Comparison of ENCODE assay signal across 9 cellular contexts in the genomic region with DNA sequence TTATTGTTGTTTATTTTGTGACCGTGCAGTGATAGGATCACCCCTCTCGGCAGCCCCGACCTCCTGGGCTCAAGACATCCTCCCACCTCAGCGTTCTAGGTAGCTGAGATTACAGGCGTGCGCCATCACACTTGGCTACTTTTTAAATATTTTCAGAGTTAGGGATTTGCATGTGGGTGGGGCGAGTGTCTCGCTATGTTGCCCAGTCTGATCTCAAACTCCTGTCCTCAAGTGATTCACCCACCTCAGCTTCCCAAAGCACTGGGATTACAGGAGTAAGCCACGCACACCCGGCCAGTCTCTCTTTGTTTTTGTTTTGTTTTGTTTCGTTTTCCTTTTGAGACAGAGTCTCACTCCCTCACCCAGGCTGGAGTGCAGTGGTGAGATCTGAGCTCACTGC. TPM values are rescaled to one million over a fixed set of nuclear protein-coding genes. Genes with fewer than 3 reads are reported as not detected.
A peak's percentile ranks its signal among the peaks of the same experiment; 100 is the strongest.
DNase-seq lines count a peak whose midpoint lies in the region; ATAC-seq lines count a peak whose summit lies in the region.
"Had no signal": no experiment of that assay in that cellular context is flagged by ENCODE, and none has a peak within 500 bp of the region (broad histone marks: within the 10 kb centered on the region; RNA-seq: fewer than 3 reads in every experiment).

No MANE protein-coding gene starts in this region.

- CTCF ChIA-PET in activated CD8-positive, alpha-beta memory T cell treated with anti-CD3 and anti-CD28 coated beads, Interleukin-2, amount 10 ng/mL, durations not matched to agents 7 days and 5 days (lab: Charles Lee): interaction anchor here (1.1 to 3.3 kb wide), 5 partner anchors 9 to 111 kb away, joined by 3 to 21 read pairs (median 3); partner anchors contain the start of genes C11orf98, CSKMT and MTA2

- H3K4ac ChIP-seq in trophoblast cell (ENCODE audit: low read depth, low read length): no peak overlapping the region

- H3K79me1 ChIP-seq in trophoblast cell (ENCODE audit: low read length): peaks cover 7% of the 10 kb centered on the region

- no peak overlapping the region for H2BK5ac ChIP-seq in trophoblast cell (ENCODE audit: low read depth, low read length, poor library complexity)

- ATAC-seq in activated CD8-positive, alpha-beta memory T cell treated with anti-CD3 and anti-CD28 coated beads, Interleukin-2, amount 10 ng/mL, durations not matched to agents 7 days and 5 days: no peak
- ATAC-seq in GM19023 (IDR thresholded peaks at IDR 0.05; ENCODE audit: unreplicated experiment): no peak

- no peak overlapping the region for H2BK12ac ChIP-seq in trophoblast cell (ENCODE audit: low read length)

- no peak overlapping the region for H3K27ac ChIP-seq in trophoblast cell (ENCODE audit: low read depth, low read length)

- H4K12ac ChIP-seq in trophoblast cell (ENCODE audit: low read depth, low read length): no peak overlapping the region

- no peaks in the 10 kb centered on the region for H3K27me3 Mint-ChIP-seq in activated CD8-positive, alpha-beta memory T cell treated with anti-CD3 and anti-CD28 coated beads, Interleukin-2, amount 10 ng/mL, durations not matched to agents 7 days and 5 days
- no peaks in the 10 kb centered on the region for H3K27me3 Mint-ChIP-seq in activated T-helper 1 cell treated with anti-CD3 and anti-CD28 coated beads, Interleukin-12 subunit alpha, Interleukin-12 subunit beta, Interleukin-2, Interleukin-4 antibody, amounts not matched to agents 30 ng/mL and 10 ng/mL and 1 ng/mL, durations not matched to agents 14 hours and 24 hours and 36 hours (ENCODE audit: insufficient read depth)

- H3K27me3 ChIP-seq in trophoblast cell (ENCODE audit: insufficient read depth, low read length): no peaks in the 10 kb centered on the region
- H3K27me3 ChIP-seq: gastrocnemius medialis, upper lobe of left lung had no signal

- H3K23ac ChIP-seq in trophoblast cell (ENCODE audit: low read length): no peak overlapping the region

- H2AK5ac ChIP-seq in trophoblast cell (ENCODE audit: low read length): peak overlapping the region; percentile 66

- no peaks in the 10 kb centered on the region for H3K9me3 ChIP-seq in trophoblast cell (ENCODE audit: insufficient read depth, low read depth, low read length)
- H3K9me3 ChIP-seq: gastrocnemius medialis, upper lobe of left lung had no signal

- peaks cover 32% of the 10 kb centered on the region for H3K4me1 Mint-ChIP-seq in activated CD8-positive, alpha-beta memory T cell treated with anti-CD3 and anti-CD28 coated beads, Interleukin-2, amount 10 ng/mL, durations not matched to agents 7 days and 5 days
- peaks cover 25% of the 10 kb centered on the region for H3K4me1 Mint-ChIP-seq in activated T-helper 1 cell treated with anti-CD3 and anti-CD28 coated beads, Interleukin-12 subunit alpha, Interleukin-12 subunit beta, Interleukin-2, Interleukin-4 antibody, amounts not matched to agents 30 ng/mL and 10 ng/mL and 1 ng/mL, durations not matched to agents 14 hours and 24 hours and 36 hours (ENCODE audit: low read depth)

- H3K14ac ChIP-seq in trophoblast cell (ENCODE audit: low read length): no peak overlapping the region

- DNase-seq in activated CD8-positive, alpha-beta memory T cell treated with anti-CD3 and anti-CD28 coated beads, Interleukin-2, amount 10 ng/mL, durations not matched to agents 7 days and 5 days: no peak
- DNase-seq in activated CD8-positive, alpha-beta memory T cell treated with anti-CD3 and anti-CD28 coated beads for 24 hours: no peak
- no peak for DNase-seq in activated T-helper 1 cell treated with anti-CD3 and anti-CD28 coated beads, Interleukin-12 subunit alpha, Interleukin-12 subunit beta, Interleukin-2, Interleukin-4 antibody, amounts not matched to agents 30 ng/mL and 10 ng/mL and 1 ng/mL, durations not matched to agents 14 hours and 24 hours and 36 hours (ENCODE audit: low spot score)
- DNase-seq in trophoblast cell (peak; percentile 71 to 73), NOMO-1 (lab: John Stamatoyannopoulos, UW; ENCODE audit: unreplicated experiment in 2 of 2) (no peak)
- DNase-seq: gastrocnemius medialis, NCI-H446 treated with DMSO at 0.1 percent for 48 hours, upper lobe of left lung had no signal

- H3K4me1 ChIP-seq in trophoblast cell (ENCODE audit: control insufficient read depth in 1 of 2, insufficient read depth in 2 of 2, low read length in 2 of 2): peaks cover 2 to 8% of the 10 kb centered on the region in 2 experiments

- H3K18ac ChIP-seq in trophoblast cell (ENCODE audit: low read length): no peak overlapping the region

- H3K9ac ChIP-seq in trophoblast cell (ENCODE audit: low read length): no peak overlapping the region

- peak overlapping the region; percentile 67 for H4K8ac ChIP-seq in trophoblast cell (ENCODE audit: low read depth, low read length)

- H3K79me2 ChIP-seq in trophoblast cell (ENCODE audit: control insufficient read depth, insufficient read depth, low read length, poor library complexity): peaks cover 7% of the 10 kb centered on the region

- no peak overlapping the region for H2BK120ac ChIP-seq in trophoblast cell (ENCODE audit: insufficient read depth, low read length, poor library complexity)

- no peak overlapping the region for H4K91ac ChIP-seq in trophoblast cell (ENCODE audit: low read depth, low read length)

- H3K36me3 ChIP-seq in trophoblast cell (ENCODE audit: control insufficient read depth in 1 of 2, insufficient read depth in 2 of 2, low read length in 2 of 2): peaks cover 5% of the 10 kb centered on the region in 2 experiments

- H2AFZ ChIP-seq in trophoblast cell (ENCODE audit: insufficient read depth, low read length, poor library complexity): no peak overlapping the region

- no peak overlapping the region for H3K4me3 ChIP-seq in trophoblast cell (ENCODE audit: low read depth, low read length)

- no peaks in the 10 kb centered on the region for H3K9me3 Mint-ChIP-seq in activated CD8-positive, alpha-beta memory T cell treated with anti-CD3 and anti-CD28 coated beads, Interleukin-2, amount 10 ng/mL, durations not matched to agents 7 days and 5 days (ENCODE audit: low read depth)
- H3K9me3 Mint-ChIP-seq in activated T-helper 1 cell treated with anti-CD3 and anti-CD28 coated beads, Interleukin-12 subunit alpha, Interleukin-12 subunit beta, Interleukin-2, Interleukin-4 antibody, amounts not matched to agents 30 ng/mL and 10 ng/mL and 1 ng/mL, durations not matched to agents 14 hours and 24 hours and 36 hours: no peaks in the 10 kb centered on the region

- intact Hi-C loops in activated T-helper 1 cell treated with anti-CD3 and anti-CD28 coated beads, Interleukin-12 subunit alpha, Interleukin-12 subunit beta, Interleukin-2, Interleukin-4 antibody, amounts not matched to agents 30 ng/mL and 10 ng/mL and 1 ng/mL, durations not matched to agents 14 hours and 24 hours and 36 hours (cut with micrococcal nuclease): no loop called here

- H3K36me3 Mint-ChIP-seq in activated CD8-positive, alpha-beta memory T cell treated with anti-CD3 and anti-CD28 coated beads, Interleukin-2, amount 10 ng/mL, durations not matched to agents 7 days and 5 days: peaks cover 7% of the 10 kb centered on the region
- H3K36me3 Mint-ChIP-seq in activated T-helper 1 cell treated with anti-CD3 and anti-CD28 coated beads, Interleukin-12 subunit alpha, Interleukin-12 subunit beta, Interleukin-2, Interleukin-4 antibody, amounts not matched to agents 30 ng/mL and 10 ng/mL and 1 ng/mL, durations not matched to agents 14 hours and 24 hours and 36 hours (ENCODE audit: low read depth): peaks cover 4% of the 10 kb centered on the region

- H3K27ac Mint-ChIP-seq in activated CD8-positive, alpha-beta memory T cell treated with anti-CD3 and anti-CD28 coated beads, Interleukin-2, amount 10 ng/mL, durations not matched to agents 7 days and 5 days: peak overlapping the region; percentile 72
- H3K27ac Mint-ChIP-seq in activated T-helper 1 cell treated with anti-CD3 and anti-CD28 coated beads, Interleukin-12 subunit alpha, Interleukin-12 subunit beta, Interleukin-2, Interleukin-4 antibody, amounts not matched to agents 30 ng/mL and 10 ng/mL and 1 ng/mL, durations not matched to agents 14 hours and 24 hours and 36 hours: peak overlapping the region; percentile 68

- WGBS in trophoblast cell (ENCODE audit: extremely low coverage, insufficient coverage, insufficient read length): no CpG with 5 or more reads among the region's 11 CpGs

- peak overlapping the region; percentile 66 for H3K4me3 Mint-ChIP-seq in activated CD8-positive, alpha-beta memory T cell treated with anti-CD3 and anti-CD28 coated beads, Interleukin-2, amount 10 ng/mL, durations not matched to agents 7 days and 5 days
- H3K4me3 Mint-ChIP-seq in activated T-helper 1 cell treated with anti-CD3 and anti-CD28 coated beads, Interleukin-12 subunit alpha, Interleukin-12 subunit beta, Interleukin-2, Interleukin-4 antibody, amounts not matched to agents 30 ng/mL and 10 ng/mL and 1 ng/mL, durations not matched to agents 14 hours and 24 hours and 36 hours: peak overlapping the region; percentile 65

- H3K4me2 ChIP-seq in trophoblast cell (ENCODE audit: low read length): no peak overlapping the region

RNA-seq across cellular contexts. Expression of gene INTS5, which starts 1.2 kb away (rescaled TPM):
- 10 to 100 TPM; 27.9 to 35.7 TPM for total RNA-seq in activated CD8-positive, alpha-beta memory T cell treated with anti-CD3 and anti-CD28 coated beads, Interleukin-2, amount 10 ng/mL, durations not matched to agents 7 days and 5 days
- total RNA-seq in activated T-helper 1 cell treated with anti-CD3 and anti-CD28 coated beads, Interleukin-12 subunit alpha, Interleukin-12 subunit beta, Interleukin-2, Interleukin-4 antibody, amounts not matched to agents 30 ng/mL and 10 ng/mL and 1 ng/mL, durations not matched to agents 14 hours and 24 hours and 36 hours: 39.2 and 40.4 TPM in 2 replicates
- 9.9 and 10.5 TPM in 2 replicates for polyA plus RNA-seq in trophoblast cell (2013)

RNA-seq across cellular contexts. Expression of gene GANAB, which starts 7.9 kb away (rescaled TPM):
- 100 to 1,000 TPM; 248 to 275 TPM for total RNA-seq in activated CD8-positive, alpha-beta memory T cell treated with anti-CD3 and anti-CD28 coated beads, Interleukin-2, amount 10 ng/mL, durations not matched to agents 7 days and 5 days
- total RNA-seq in activated T-helper 1 cell treated with anti-CD3 and anti-CD28 coated beads, Interleukin-12 subunit alpha, Interleukin-12 subunit beta, Interleukin-2, Interleukin-4 antibody, amounts not matched to agents 30 ng/mL and 10 ng/mL and 1 ng/mL, durations not matched to agents 14 hours and 24 hours and 36 hours: 238 and 255 TPM in 2 replicates
- polyA plus RNA-seq in trophoblast cell (2013): 213 and 222 TPM in 2 replicates

RNA-seq across cellular contexts. Expression of gene C11orf98, which starts 10.7 kb away (rescaled TPM):
- 100 to 1,000 TPM; 130 to 131 TPM for total RNA-seq in activated CD8-positive, alpha-beta memory T cell treated with anti-CD3 and anti-CD28 coated beads, Interleukin-2, amount 10 ng/mL, durations not matched to agents 7 days and 5 days
- 146 and 151 TPM in 2 replicates for total RNA-seq in activated T-helper 1 cell treated with anti-CD3 and anti-CD28 coated beads, Interleukin-12 subunit alpha, Interleukin-12 subunit beta, Interleukin-2, Interleukin-4 antibody, amounts not matched to agents 30 ng/mL and 10 ng/mL and 1 ng/mL, durations not matched to agents 14 hours and 24 hours and 36 hours
- polyA plus RNA-seq in trophoblast cell (2013): 147 and 149 TPM in 2 replicates

RNA-seq across cellular contexts. Expression of gene CSKMT, which starts 10.8 kb away (rescaled TPM):
- total RNA-seq in activated CD8-positive, alpha-beta memory T cell treated with anti-CD3 and anti-CD28 coated beads, Interleukin-2, amount 10 ng/mL, durations not matched to agents 7 days and 5 days: 10 to 100 TPM; 23.7 to 31.0 TPM
- 65.0 and 69.4 TPM in 2 replicates for total RNA-seq in activated T-helper 1 cell treated with anti-CD3 and anti-CD28 coated beads, Interleukin-12 subunit alpha, Interleukin-12 subunit beta, Interleukin-2, Interleukin-4 antibody, amounts not matched to agents 30 ng/mL and 10 ng/mL and 1 ng/mL, durations not matched to agents 14 hours and 24 hours and 36 hours
- 15.7 and 17.7 TPM in 2 replicates for polyA plus RNA-seq in trophoblast cell (2013)

RNA-seq across cellular contexts. Expression of gene UQCC3, which starts 17.2 kb away (rescaled TPM):
- total RNA-seq in activated CD8-positive, alpha-beta memory T cell treated with anti-CD3 and anti-CD28 coated beads, Interleukin-2, amount 10 ng/mL, durations not matched to agents 7 days and 5 days: 1 to 10 TPM; 7.2 to 9.0 TPM
- total RNA-seq in activated T-helper 1 cell treated with anti-CD3 and anti-CD28 coated beads, Interleukin-12 subunit alpha, Interleukin-12 subunit beta, Interleukin-2, Interleukin-4 antibody, amounts not matched to agents 30 ng/mL and 10 ng/mL and 1 ng/mL, durations not matched to agents 14 hours and 24 hours and 36 hours: 8.9 and 11.4 TPM in 2 replicates
- polyA plus RNA-seq in trophoblast cell (2013): 6.3 and 6.9 TPM in 2 replicates

Comparison
In these comparisons a context has a peak if more than half of its experiments do, and no peak if none do; other contexts are left out.
1. DNase-seq: peak in trophoblast cell (2 of 2); none in activated CD8-positive, alpha-beta memory T cell treated with anti-CD3 and anti-CD28 coated beads, Interleukin-2, amount 10 ng/mL, durations not matched to agents 7 days and 5 days (single experiment), activated CD8-positive, alpha-beta memory T cell treated with anti-CD3 and anti-CD28 coated beads for 24 hours (single experiment), activated T-helper 1 cell treated with anti-CD3 and anti-CD28 coated beads, Interleukin-12 subunit alpha, Interleukin-12 subunit beta, Interleukin-2, Interleukin-4 antibody, amounts not matched to agents 30 ng/mL and 10 ng/mL and 1 ng/mL, durations not matched to agents 14 hours and 24 hours and 36 hours (single experiment) and NOMO-1 (0 of 2).